Comparison of ENCODE assay signal across 19 cellular contexts in genomic region chr12:11540615-11541014, GRCh38.
"Had no signal": no experiment of that assay in that cellular context is flagged by ENCODE, and none has a peak within 500 bp of the region (broad histone marks: within the 10 kb centered on the region; RNA-seq: fewer than 3 reads in every experiment).

No MANE protein-coding gene starts in this region.

- H3K9me3 Mint-ChIP-seq: activated T-cell treated with anti-CD3 and anti-CD28 coated beads, Interleukin-2, amount 50 U/mL, for 72 hours had no signal

- H3K27me3 ChIP-seq: brain microvascular endothelial cell, right atrium auricular region, tibial nerve, vagina had no signal

- DNase-seq: activated B cell treated with CpG ODN at 0.5 μM for 24 hours; activated CD4-positive, alpha-beta T cell treated with anti-CD3 and anti-CD28 coated beads for 48 hours; activated effector memory CD4-positive, alpha-beta T cell treated with anti-CD3 and anti-CD28 coated beads, Interleukin-2, amount 50 U/mL, for 16 hours; activated T-cell treated with anti-CD3 and anti-CD28 coated beads, Interleukin-2, amount 50 U/mL, for 72 hours; aorta; brain microvascular endothelial cell; erythroblast; foreskin melanocyte; hypothalamus; lower lobe of right lung; nephron progenitor cell; stimulated activated CD4-positive, alpha-beta T cell treated with anti-CD3 and anti-CD28 coated beads, Interleukin-2, amount 100 ng/mL, for 24 hours; stimulated activated naive CD8-positive, alpha-beta T cell treated with anti-CD3 and anti-CD28 coated beads, Interleukin-15, Interleukin-2, amounts not matched to agents 100 U/mL and 50 U/mL, for 24 hours had no signal

- ATAC-seq: activated T-cell treated with anti-CD3 and anti-CD28 coated beads, Interleukin-2, amount 50 U/mL, for 72 hours; lower lobe of right lung; stimulated activated naive CD8-positive, alpha-beta T cell treated with anti-CD3 and anti-CD28 coated beads, Interleukin-15, Interleukin-2, amounts not matched to agents 100 U/mL and 50 U/mL, for 24 hours had no signal

- FAIRE-seq: keratinocyte had no signal

- H3K27ac ChIP-seq: brain microvascular endothelial cell, coronary artery, lower lobe of right lung, right atrium auricular region, tibial nerve, vagina had no signal

- H3K4me1 ChIP-seq: right atrium auricular region, tibial nerve, vagina had no signal

- H3K4me3 ChIP-seq: coronary artery, lower lobe of right lung, right atrium auricular region, tibial nerve, vagina had no signal

- H3K36me3 ChIP-seq: brain microvascular endothelial cell, lower lobe of right lung, right atrium auricular region, tibial nerve, vagina had no signal

- H3K4me3 Mint-ChIP-seq: activated B cell treated with CpG ODN at 0.5 μM for 24 hours; activated T-cell treated with anti-CD3 and anti-CD28 coated beads, Interleukin-2, amount 50 U/mL, for 72 hours; nephron progenitor cell had no signal

- H3K27ac Mint-ChIP-seq: activated B cell treated with CpG ODN at 0.5 μM for 24 hours; activated T-cell treated with anti-CD3 and anti-CD28 coated beads, Interleukin-2, amount 50 U/mL, for 72 hours; nephron progenitor cell; progenitor cell of endocrine pancreas had no signal

- H3K9me3 ChIP-seq: lower lobe of right lung, right atrium auricular region, vagina had no signal
